In the genomic region with DNA sequence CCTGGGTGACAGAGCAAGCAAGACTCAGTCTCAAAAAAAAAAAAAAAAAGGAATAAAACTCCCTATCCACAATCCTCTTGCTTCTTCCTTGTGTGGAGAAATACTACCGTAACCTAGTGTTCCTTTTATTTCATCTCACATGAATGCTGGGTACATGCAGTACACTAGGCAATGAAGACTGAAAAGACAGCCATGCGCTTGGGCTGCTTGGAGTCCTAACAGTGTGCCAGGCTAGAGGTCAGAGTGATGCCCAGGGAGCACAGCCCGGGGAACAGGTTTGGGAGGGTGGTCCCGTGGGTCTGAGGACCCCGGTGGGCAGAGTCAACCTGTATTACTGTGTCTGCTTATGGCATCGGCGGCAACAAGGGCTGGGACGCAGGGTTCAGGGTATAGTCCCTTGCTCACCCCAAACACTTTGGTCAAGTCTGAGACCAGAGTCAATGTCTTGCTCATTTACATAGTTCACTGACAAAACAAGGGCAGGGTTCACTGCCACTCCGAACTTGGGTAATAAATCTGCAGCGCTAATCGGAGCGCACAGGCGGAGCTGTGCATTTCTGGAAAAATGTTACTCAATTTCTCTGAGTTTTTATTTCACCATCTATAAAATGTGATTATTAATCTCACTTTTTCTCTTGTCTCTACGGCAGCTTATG, we compare ENCODE assay signal across 23 cellular contexts.
A peak's percentile ranks its signal among the peaks of the same experiment; 100 is the strongest.
DNase-seq lines count a peak whose midpoint lies in the region; ATAC-seq, FAIRE-seq and TF ChIP-seq lines count a peak whose summit lies in the region.
"Had no signal": no experiment of that assay in that cellular context is flagged by ENCODE, and none has a peak within 500 bp of the region (broad histone marks: within the 10 kb centered on the region; RNA-seq: fewer than 3 reads in every experiment).

No MANE protein-coding gene starts in this region.

- peaks cover 3 to 5% of the 10 kb centered on the region in 2 donors for H3K36me3 ChIP-seq in kidney (ENCODE audit: control insufficient read depth in 1 of 2, insufficient read depth in 2 of 2, low read length in 2 of 2)

- H3K36me3 Mint-ChIP-seq in natural killer cell treated with Interleukin-12 subunit alpha and Interleukin-12 subunit beta and Interleukin-15 and Interleukin-18, amount 100 ng/mL, for 72 hours = peaks cover 6% of the 10 kb centered on the region
- no peaks in the 10 kb centered on the region for H3K36me3 Mint-ChIP-seq in natural killer cell

- H3K27me3 Mint-ChIP-seq in natural killer cell treated with Interleukin-12 subunit alpha and Interleukin-12 subunit beta and Interleukin-15 and Interleukin-18, amount 100 ng/mL, for 72 hours = no peaks in the 10 kb centered on the region
- no peaks in the 10 kb centered on the region for H3K27me3 Mint-ChIP-seq in natural killer cell (ENCODE audit: low read depth in 2 of 2)

- FAIRE-seq in kidney (lab: Jason Lieb, UNC) = no peak

- peak in 1 of 2 donors; percentile 25 for ATAC-seq in natural killer cell treated with Interleukin-12 subunit alpha and Interleukin-12 subunit beta and Interleukin-15 and Interleukin-18, amount 100 ng/mL, for 72 hours
- no peak for ATAC-seq in natural killer cell
- ATAC-seq in omental fat pad (ENCODE audit: low FRiP score) = peak; percentile 45
- no peak for ATAC-seq in GM18858 (IDR thresholded peaks at IDR 0.05; ENCODE audit: unreplicated experiment)
- ATAC-seq: GM23338, Panc1, SK-N-SH treated with all-trans-retinoic acid at 6 μM for 48 hours had no signal

- no peak overlapping the region for H3K4me3 ChIP-seq in kidney (ENCODE audit: low read length in 2 of 2)
- H3K4me3 ChIP-seq: GM23338 had no signal

- no peak overlapping the region for H3K4me3 Mint-ChIP-seq in natural killer cell treated with Interleukin-12 subunit alpha and Interleukin-12 subunit beta and Interleukin-15 and Interleukin-18, amount 100 ng/mL, for 72 hours
- no peak overlapping the region for H3K4me3 Mint-ChIP-seq in natural killer cell
- H3K4me3 Mint-ChIP-seq: GM23338 had no signal

- H3K27ac ChIP-seq in kidney (ENCODE audit: low read depth in 2 of 2, low read length in 2 of 2) (peak overlapping the region; percentile 19 to 37), caudate nucleus (ENCODE audit: low read depth, low read length) (no peak overlapping the region)
- H3K27ac ChIP-seq: C4-2B, KMS-11 had no signal

- no peak overlapping the region for H3K9ac ChIP-seq in kidney (ENCODE audit: low read length in 2 of 2)
- H3K9ac ChIP-seq: KMS-11 had no signal

- no peak for TF ChIP-seq CTCF in natural killer cell (IDR thresholded peaks at IDR 0.05)
- no peak for TF ChIP-seq CTCF in kidney (IDR thresholded peaks at IDR 0.05; ENCODE audit: borderline replicate concordance, extremely low read depth, insufficient read depth)
- no peak for TF ChIP-seq CTCF in omental fat pad (IDR thresholded peaks at IDR 0.05)

- peak overlapping the region; percentile 56 to 68 for H3K27ac Mint-ChIP-seq in natural killer cell treated with Interleukin-12 subunit alpha and Interleukin-12 subunit beta and Interleukin-15 and Interleukin-18, amount 100 ng/mL, for 72 hours
- peak overlapping the region in 1 of 2 donors; percentile 38 for H3K27ac Mint-ChIP-seq in natural killer cell
- H3K27ac Mint-ChIP-seq: GM23338 had no signal

- DNase-seq in natural killer cell treated with Interleukin-12 subunit alpha and Interleukin-12 subunit beta and Interleukin-15 and Interleukin-18, amount 100 ng/mL, for 72 hours (ENCODE audit: low spot score) = no peak
- DNase-seq in natural killer cell (no peak), kidney (no peak), omental fat pad (ENCODE audit: low spot score) (no peak), caudate nucleus (lab: John Stamatoyannopoulos, UW) (no peak)
- DNase-seq in activated CD4-positive, alpha-beta T cell treated with anti-CD3 and anti-CD28 coated beads, Interleukin-2, amount 50 U/mL, for 1 hour = no peak
- DNase-seq in activated CD4-positive, alpha-beta T cell treated with anti-CD3 and anti-CD28 coated beads for 4 hours = no peak
- DNase-seq: DMS 273 treated with DMSO at 0.1 percent for 48 hours, DMS79 treated with DMSO at 0.1 percent for 48 hours, HCEC 1CT, IMR-90, NCI-H1105, NCI-H146, NCI-H2029, NCI-H226, NCI-H510A treated with DMSO at 0.1 percent for 48 hours, NCI-H748 treated with DMSO at 0.1 percent for 48 hours had no signal

- peaks cover 3% of the 10 kb centered on the region for H3K9me3 Mint-ChIP-seq in natural killer cell treated with Interleukin-12 subunit alpha and Interleukin-12 subunit beta and Interleukin-15 and Interleukin-18, amount 100 ng/mL, for 72 hours
- no peaks in the 10 kb centered on the region for H3K9me3 Mint-ChIP-seq in natural killer cell
- H3K9me3 Mint-ChIP-seq: GM23338 had no signal

- H3K4me1 Mint-ChIP-seq in natural killer cell treated with Interleukin-12 subunit alpha and Interleukin-12 subunit beta and Interleukin-15 and Interleukin-18, amount 100 ng/mL, for 72 hours (ENCODE audit: low read depth in 2 of 2) = peaks cover 60 to 71% of the 10 kb centered on the region in 2 donors
- H3K4me1 Mint-ChIP-seq in natural killer cell = peaks cover 50 to 66% of the 10 kb centered on the region in 2 donors

- no peaks in the 10 kb centered on the region for H3K9me3 ChIP-seq in kidney (ENCODE audit: control insufficient read depth in 1 of 2, low read length in 2 of 2)

- H3K4me1 ChIP-seq in kidney (ENCODE audit: control insufficient read depth in 1 of 2, insufficient read depth in 1 of 2, low read depth in 1 of 2, low read length in 2 of 2) = peaks cover 10 to 14% of the 10 kb centered on the region in 2 donors

- intact Hi-C loops in natural killer cell (cut with micrococcal nuclease) = loop anchor here (10.0 kb wide), 1 partner anchor 83 kb away; no protein-coding TSS in a partner anchor
- intact Hi-C loops in kidney (cut with DNase I) = loop anchor here (10.0 kb wide), 2 partner anchors 123 to 363 kb away; no protein-coding TSS in a partner anchor
